ENCODE assay signal across 9 cellular contexts in the genomic region with DNA sequence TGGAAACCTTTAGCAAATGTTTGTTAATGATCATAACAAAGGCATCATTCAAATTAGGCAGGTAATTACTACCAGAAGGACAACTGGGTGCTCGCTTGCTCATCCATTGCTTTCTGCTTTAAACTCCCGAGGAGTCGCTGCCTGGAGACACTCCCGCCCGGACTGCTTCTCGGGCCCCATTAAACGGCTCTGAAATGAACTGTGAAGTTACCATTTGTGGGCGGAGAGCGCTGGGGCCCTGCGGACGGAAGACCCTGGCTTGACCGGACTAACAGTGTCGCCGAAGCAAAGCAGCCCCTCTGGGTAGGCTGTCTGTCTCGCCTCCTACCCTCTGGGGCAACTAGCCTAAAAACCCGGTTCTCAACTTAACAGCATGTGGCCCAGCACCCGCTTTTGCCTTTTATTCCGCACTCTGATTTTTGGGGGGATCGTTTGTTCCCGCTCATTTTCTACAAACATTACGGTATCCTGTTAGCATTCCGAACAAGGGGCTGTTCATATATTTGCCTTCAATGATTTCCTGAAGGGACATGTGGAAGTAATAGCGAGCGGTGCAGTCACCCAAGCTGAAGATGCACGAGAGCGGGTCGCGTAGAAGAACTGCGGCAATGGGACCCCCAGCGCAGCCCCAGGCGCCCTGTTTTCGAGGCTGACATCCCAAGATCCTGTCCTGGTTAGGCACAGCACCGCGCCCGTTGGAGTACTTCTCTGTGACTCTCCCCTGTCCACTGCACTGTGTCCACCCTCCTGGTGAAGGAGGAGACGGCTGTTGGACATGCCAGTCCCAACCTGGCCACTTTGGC. TPM values are rescaled to one million over a fixed set of nuclear protein-coding genes. Genes with fewer than 3 reads are reported as not detected.
DNase-seq lines count a peak whose midpoint lies in the region; ATAC-seq and TF ChIP-seq lines count a peak whose summit lies in the region.
"Had no signal": no experiment of that assay in that cellular context is flagged by ENCODE, and none has a peak within 500 bp of the region (broad histone marks: within the 10 kb centered on the region; RNA-seq: fewer than 3 reads in every experiment).

No MANE protein-coding gene starts in this region.

- no peak for TF ChIP-seq CTCF in breast epithelium (IDR thresholded peaks at IDR 0.05)
- no peak for TF ChIP-seq CTCF in thoracic aorta (IDR thresholded peaks at IDR 0.05)

- H3K27me3 ChIP-seq in breast epithelium (peaks cover 0 to 18% of the 10 kb centered on the region in 2 donors), thoracic aorta (replicated peaks; ENCODE audit: insufficient read depth) (no peaks in the 10 kb centered on the region)

- peak overlapping the region; percentile 86 to 93 for H3K27ac ChIP-seq in breast epithelium
- peak overlapping the region; percentile 92 to 97 for H3K27ac ChIP-seq in thoracic aorta
- H3K27ac ChIP-seq: 22Rv1 had no signal

- intact Hi-C loops in breast epithelium (cut with DNase I; ENCODE audit: low total_unique reads): no loop called here

- peak; percentile 54 for DNase-seq in DMS 273 (lab: John Stamatoyannopoulos, UW; ENCODE audit: unreplicated experiment)
- DNase-seq in DMS 273 treated with DMSO at 0.1 percent for 48 hours (lab: John Stamatoyannopoulos, UW): no peak
- peak; percentile 86 to 89 for DNase-seq in NCI-H1930 (lab: John Stamatoyannopoulos, UW)
- DNase-seq in breast epithelium (ENCODE audit: low spot score in 2 of 2): no peak
- peak; percentile 33 for DNase-seq in kidney glomerular epithelial cell (lab: John Stamatoyannopoulos, UW)
- no peak for DNase-seq in thoracic aorta (ENCODE audit: low spot score)
- no peak for DNase-seq in activated effector memory CD4-positive, alpha-beta T cell treated with Interleukin-2 at 50 U/mL for 16 hours

- no peak for TF ChIP-seq POLR2A in breast epithelium (IDR thresholded peaks at IDR 0.05)

- no peak for ATAC-seq in thoracic aorta (ENCODE audit: insufficient number of reproducible peaks, low FRiP score, low read depth)
- no peak for ATAC-seq in GM19455 (IDR thresholded peaks at IDR 0.05; ENCODE audit: unreplicated experiment)

- H3K4me3 ChIP-seq in breast epithelium: peak overlapping the region; percentile 56 to 82 (median 71)
- peak overlapping the region; percentile 91 for H3K4me3 ChIP-seq in thoracic aorta

- H3K9me3 ChIP-seq in breast epithelium (no peaks in the 10 kb centered on the region), thoracic aorta (no peaks in the 10 kb centered on the region)

- no peaks in the 10 kb centered on the region for H3K36me3 ChIP-seq in breast epithelium
- no peaks in the 10 kb centered on the region for H3K36me3 ChIP-seq in thoracic aorta

- H3K4me1 ChIP-seq in breast epithelium (no peaks in the 10 kb centered on the region), thoracic aorta (ENCODE audit: control insufficient read depth in 1 of 2, low read depth in 2 of 2) (peaks cover 2 to 52% of the 10 kb centered on the region in 2 donors)

RNA-seq across cellular contexts. Expression of a gene that starts 1.6 kb away (rescaled TPM):
- total RNA-seq in breast epithelium: 100 to 1,000 TPM; 125 to 154 (median 130) TPM
- total RNA-seq in thoracic aorta: 100 to 1,000 TPM; 133 to 268 TPM

Comparison
In these comparisons a context has a peak if more than half of its experiments do, and no peak if none do; other contexts are left out.
1. DNase-seq: peak in DMS 273 (single experiment), NCI-H1930 (2 of 2) and kidney glomerular epithelial cell (single experiment); none in DMS 273 treated with DMSO at 0.1 percent for 48 hours (single experiment), breast epithelium (0 of 2), thoracic aorta (single experiment) and activated effector memory CD4-positive, alpha-beta T cell treated with Interleukin-2 at 50 U/mL for 16 hours (single experiment).